Comparison of ENCODE assay signal across 1 cellular context in genomic region chr9:133133680-133134418, GRCh38.
TF ChIP-seq lines count a peak whose summit lies in the region.

No MANE protein-coding gene starts in this region.

TF ChIP-seq in K562, 482 proteins besides CTCF, POLR2A, EP300 and RAD21 (continued from another document and continues in another):
- TF ChIP-seq BHLHE40 (IDR thresholded peaks at IDR 0.05; ENCODE audit: low read length): peak; percentile 50; the same call in 1 of the 2 replicates
- TF ChIP-seq SMAD3 (CRISPR knock-in tag; conservative IDR thresholded peaks at IDR 0.05): peak; percentile 27; the same call in 1 of the 2 replicates
- TF ChIP-seq SNIP1 (IDR thresholded peaks at IDR 0.05; ENCODE audit: low read depth): no peak
- no peak for TF ChIP-seq CCAR2 (IDR thresholded peaks at IDR 0.05; ENCODE audit: low read depth, low read length)
- peak; percentile 61; the same call in 1 of the 2 replicates for TF ChIP-seq NFRKB (IDR thresholded peaks at IDR 0.05; ENCODE audit: low read depth)
- TF ChIP-seq ZNF23 (CRISPR knock-in tag; IDR thresholded peaks at IDR 0.05): no peak
- no peak for TF ChIP-seq ZNF124 (CRISPR knock-in tag; IDR thresholded peaks at IDR 0.05)
- TF ChIP-seq BACH1 (tag; IDR thresholded peaks at IDR 0.05): peak; percentile 60; the same call in 1 of the 2 replicates
- no peak for TF ChIP-seq ZNF707 (CRISPR knock-in tag; conservative IDR thresholded peaks at IDR 0.05)
- TF ChIP-seq FOXM1 (IDR thresholded peaks at IDR 0.05; ENCODE audit: low read depth): no peak
- no peak for TF ChIP-seq FOXM1 (CRISPR knock-in tag; IDR thresholded peaks at IDR 0.05; ENCODE audit: low read depth)
- no peak for TF ChIP-seq ZNF740 (CRISPR knock-in tag; IDR thresholded peaks at IDR 0.05)
- no peak for TF ChIP-seq ZNF740 (tag; IDR thresholded peaks at IDR 0.05)
- TF ChIP-seq MLLT1 (IDR thresholded peaks at IDR 0.05): peak in 1 of 2 experiments; percentile 67; a peak in 1 of 4 replicates
- TF ChIP-seq NEUROD1 (IDR thresholded peaks at IDR 0.05; ENCODE audit: borderline replicate concordance, low read depth, low read length, partially characterized antibody): peak; percentile 94
- TF ChIP-seq ELF1 (tag; IDR thresholded peaks at IDR 0.05): peak; percentile 56
- TF ChIP-seq MED1 (CRISPR knock-in tag; IDR thresholded peaks at IDR 0.05; ENCODE audit: borderline replicate concordance): no peak
- TF ChIP-seq XRCC5 (IDR thresholded peaks at IDR 0.05; ENCODE audit: low read depth, low read length): 0 out of 2 replicates have a peak, but pooled peaks have one; percentile 4
- TF ChIP-seq ID3 (CRISPR knock-in tag; IDR thresholded peaks at IDR 0.05): no peak
- peak; percentile 19; the same call in 1 of the 2 replicates for TF ChIP-seq ID3 (tag; IDR thresholded peaks at IDR 0.05)
- TF ChIP-seq FOXJ3 (CRISPR knock-in tag; IDR thresholded peaks at IDR 0.05): peak; percentile 100
- TF ChIP-seq NR0B1 (IDR thresholded peaks at IDR 0.05; ENCODE audit: partially characterized antibody): no peak
- TF ChIP-seq ZZZ3 (IDR thresholded peaks at IDR 0.05): no peak
- TF ChIP-seq PKNOX1 (IDR thresholded peaks at IDR 0.05): peak; percentile 9; the same call in 1 of the 2 replicates
- TF ChIP-seq GATA2 (CRISPR knock-in tag; IDR thresholded peaks at IDR 0.05): peak; percentile 43; the same call in 1 of the 2 replicates
- TF ChIP-seq SP2 (IDR thresholded peaks at IDR 0.05; ENCODE audit: extremely low read depth, low read depth, low read length, poor library complexity, severe bottlenecking): no peak
- no peak for TF ChIP-seq ZBTB5 (IDR thresholded peaks at IDR 0.05)
- TF ChIP-seq NCOR1 (IDR thresholded peaks at IDR 0.05): peak; percentile 76
- TF ChIP-seq RB1 (IDR thresholded peaks at IDR 0.05; ENCODE audit: low read depth): no peak
- TF ChIP-seq ZHX1 (conservative IDR thresholded peaks at IDR 0.05; ENCODE audit: low read length): no peak
- no peak for TF ChIP-seq GTF3C2 (IDR thresholded peaks at IDR 0.05; ENCODE audit: borderline replicate concordance, extremely low read depth, insufficient read length)
- TF ChIP-seq E2F5 (CRISPR knock-in tag; IDR thresholded peaks at IDR 0.05): no peak
- no peak for TF ChIP-seq STAG1 (CRISPR knock-in tag; IDR thresholded peaks at IDR 0.05; ENCODE audit: borderline replicate concordance)
- TF ChIP-seq ZNF398 (CRISPR knock-in tag; IDR thresholded peaks at IDR 0.05): no peak
- TF ChIP-seq ZSCAN32 (CRISPR knock-in tag; IDR thresholded peaks at IDR 0.05): no peak; the same call in 1 of the 2 replicates
- TF ChIP-seq ERF (CRISPR knock-in tag; IDR thresholded peaks at IDR 0.05): no peak
- no peak for TF ChIP-seq NR4A1 (CRISPR knock-in tag; IDR thresholded peaks at IDR 0.05)
- no peak for TF ChIP-seq NR4A1 (tag; IDR thresholded peaks at IDR 0.05)
- peak; percentile 84 to 94 for TF ChIP-seq MNT (conservative IDR thresholded peaks at IDR 0.05)
- TF ChIP-seq POLR3A (IDR thresholded peaks at IDR 0.05; ENCODE audit: borderline replicate concordance, extremely low read depth, insufficient read depth, insufficient read length): no peak
- TF ChIP-seq BDP1 (IDR thresholded peaks at IDR 0.05; ENCODE audit: insufficient read depth, insufficient read length): no peak
- TF ChIP-seq ARID1B (IDR thresholded peaks at IDR 0.05): peak; percentile 91
- TF ChIP-seq FOXA1 (IDR thresholded peaks at IDR 0.05; ENCODE audit: borderline replicate concordance): no peak
- TF ChIP-seq ZNF76 (CRISPR knock-in tag; IDR thresholded peaks at IDR 0.05; ENCODE audit: borderline replicate concordance): no peak
- TF ChIP-seq SMC3 (conservative IDR thresholded peaks at IDR 0.05; ENCODE audit: insufficient read depth, low read depth, low read length): no peak
- TF ChIP-seq FOXK2 (conservative IDR thresholded peaks at IDR 0.05 in 1 of 2, IDR thresholded peaks at IDR 0.05 in 1 of 2; ENCODE audit: low read depth in 2 of 2): peak; percentile 98 to 99
- TF ChIP-seq ZNF143 (CRISPR knock-in tag; IDR thresholded peaks at IDR 0.05): no peak
- TF ChIP-seq ZNF583 (CRISPR knock-in tag; IDR thresholded peaks at IDR 0.05): no peak
- no peak for TF ChIP-seq ZC3H11A (IDR thresholded peaks at IDR 0.05; ENCODE audit: low read depth, low read length)
- no peak for TF ChIP-seq PRPF4 (IDR thresholded peaks at IDR 0.05; ENCODE audit: insufficient read depth, low read depth, low read length, poor library complexity, severe bottlenecking)
